ENCODE assay signal across 7 cellular contexts in genomic region chr2:33321236-33321731, GRCh38.
DNase-seq lines count a peak whose midpoint lies in the region; ATAC-seq and TF ChIP-seq lines count a peak whose summit lies in the region.

No MANE protein-coding gene starts in this region.

- H3K27ac ChIP-seq in adrenal gland (peak overlapping the region in 3 of 5 donors; percentile 45 to 76 (median 55)), upper lobe of right lung (no peak overlapping the region)

- no peaks in the 10 kb centered on the region for H3K36me3 ChIP-seq in adrenal gland (replicated peaks in 1 of 2)
- no peaks in the 10 kb centered on the region for H3K36me3 ChIP-seq in upper lobe of right lung

- H3K27me3 ChIP-seq in adrenal gland = no peaks in the 10 kb centered on the region
- H3K27me3 ChIP-seq in upper lobe of right lung = no peaks in the 10 kb centered on the region

- TF ChIP-seq CTCF in adrenal gland (IDR thresholded peaks at IDR 0.05) = no peak
- TF ChIP-seq CTCF in upper lobe of right lung (IDR thresholded peaks at IDR 0.05) = no peak

- TF ChIP-seq POLR2A in adrenal gland (IDR thresholded peaks at IDR 0.05) = no peak

- 82 to 90% (median 85%) methylated on average over 7 of the region's 7 CpGs for WGBS in adrenal gland, 4 donors

- ATAC-seq in GM18870 (IDR thresholded peaks at IDR 0.05; ENCODE audit: unreplicated experiment) = peak; percentile 83
- peak; percentile 63 for ATAC-seq in HG03060 (IDR thresholded peaks at IDR 0.05; ENCODE audit: low read depth, unreplicated experiment)
- ATAC-seq in upper lobe of right lung = no peak

- no peak for DNase-seq in adrenal gland
- peak; percentile 47 for DNase-seq in stimulated activated CD4-positive, alpha-beta T cell treated with anti-CD3 and anti-CD28 coated beads, Interleukin-4, amount 100 ng/mL, for 24 hours
- DNase-seq in upper lobe of right lung = no peak
- DNase-seq in HuH-7 (ENCODE audit: low spot score) = no peak
- DNase-seq in head of caudate nucleus = no peak

- H3K4me1 ChIP-seq in adrenal gland (replicated peaks in 1 of 2) = peaks cover 7 to 23% of the 10 kb centered on the region in 2 donors
- peaks cover 17% of the 10 kb centered on the region for H3K4me1 ChIP-seq in upper lobe of right lung

- intact Hi-C loops in adrenal gland (cut with DNase I) (no loop called here), upper lobe of right lung (cut with DNase I) (no loop called here), head of caudate nucleus (cut with DNase I) (no loop called here)

- H3K9me3 ChIP-seq in adrenal gland (replicated peaks in 1 of 3) = no peaks in the 10 kb centered on the region
- no peaks in the 10 kb centered on the region for H3K9me3 ChIP-seq in upper lobe of right lung

- no peak overlapping the region for H3K4me3 ChIP-seq in adrenal gland
- H3K4me3 ChIP-seq in upper lobe of right lung = no peak overlapping the region
